Comparison of ENCODE assay signal across 13 cellular contexts in the genomic region with DNA sequence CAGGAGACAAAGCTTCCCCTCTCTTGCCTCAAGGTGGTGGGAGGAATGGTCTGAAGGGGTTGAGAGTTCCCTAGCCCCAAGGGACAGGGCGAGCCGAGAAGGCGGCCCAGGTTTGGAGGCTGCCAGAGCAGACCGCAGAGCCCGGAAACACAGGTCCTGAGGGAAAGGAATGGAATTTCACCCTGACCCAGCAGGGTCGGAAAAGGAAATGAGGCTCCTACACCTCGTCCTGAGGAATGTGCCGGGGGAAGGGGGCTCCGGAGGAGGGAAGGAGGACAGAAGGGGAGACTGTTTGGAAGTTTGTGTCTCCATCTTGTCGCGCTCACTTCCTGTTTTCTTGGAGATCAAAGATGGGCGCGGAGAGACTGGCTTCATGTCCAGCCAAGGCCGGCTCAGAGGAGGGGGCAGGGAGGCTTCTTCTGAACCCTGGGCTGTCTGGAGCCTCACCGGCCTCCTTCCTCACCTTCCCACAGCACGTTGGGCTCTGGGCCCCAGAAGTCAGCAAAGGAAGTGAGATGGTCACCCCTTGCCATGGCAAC. TPM values are rescaled to one million over a fixed set of nuclear protein-coding genes. Genes with fewer than 3 reads are reported as not detected.
A peak's percentile ranks its signal among the peaks of the same experiment; 100 is the strongest.
DNase-seq lines count a peak whose midpoint lies in the region; ATAC-seq and TF ChIP-seq lines count a peak whose summit lies in the region.
"Had no signal": no experiment of that assay in that cellular context is flagged by ENCODE, and none has a peak within 500 bp of the region (broad histone marks: within the 10 kb centered on the region; RNA-seq: fewer than 3 reads in every experiment).

No MANE protein-coding gene starts in this region.

- WGBS in trophoblast cell (ENCODE audit: extremely low coverage, insufficient coverage, insufficient read length), result no CpG with 5 or more reads among the region's 16 CpGs

- peak overlapping the region; percentile 100 for H4K91ac ChIP-seq in trophoblast cell (ENCODE audit: low read depth, low read length)

- peaks cover 18% of the 10 kb centered on the region for H3K9me3 ChIP-seq in trophoblast cell (ENCODE audit: insufficient read depth, low read depth, low read length)

- H3K14ac ChIP-seq in trophoblast cell (ENCODE audit: low read length), result peak overlapping the region; percentile 89

- no peak for TF ChIP-seq CTCF in AG10803 (conservative IDR thresholded peaks at IDR 0.05; ENCODE audit: low read length)
- no peak for TF ChIP-seq CTCF in brain microvascular endothelial cell (IDR thresholded peaks at IDR 0.05; ENCODE audit: low read depth, low read length, missing control alignments)

- H3K18ac ChIP-seq in trophoblast cell (ENCODE audit: low read length), result peak overlapping the region; percentile 91

- H2AFZ ChIP-seq in trophoblast cell (ENCODE audit: insufficient read depth, low read length, poor library complexity), result peak overlapping the region; percentile 2

- DNase-seq in AG10803 (ENCODE audit: low read depth) (peak; percentile 28), brain microvascular endothelial cell (no peak), iPS DF 19.7 (ENCODE audit: low read depth, low spot score) (peak; percentile 57), trophoblast cell (no peak), GF-D8 (lab: John Stamatoyannopoulos, UW) (no peak)
- no peak for DNase-seq in stimulated activated naive CD4-positive, alpha-beta T cell treated with Interleukin-2 at 50 U/mL for 16 hours (lab: John Stamatoyannopoulos, UW)
- DNase-seq: ACHN; activated naive CD4-positive, alpha-beta T cell treated with Interleukin-2 at 50 U/mL for 16 hours; NCI-H2171 treated with DMSO at 0.1 percent for 48 hours had no signal

- H3K79me1 ChIP-seq in trophoblast cell (ENCODE audit: low read length), result peaks cover 61% of the 10 kb centered on the region

- H3K4me1 ChIP-seq in trophoblast cell (ENCODE audit: control insufficient read depth in 1 of 2, insufficient read depth in 2 of 2, low read length in 2 of 2), result peaks cover 38 to 43% of the 10 kb centered on the region in 2 experiments

- peak overlapping the region; percentile 98 for H2BK120ac ChIP-seq in trophoblast cell (ENCODE audit: insufficient read depth, low read length, poor library complexity)

- in situ Hi-C loops in brain microvascular endothelial cell (cut with HindIII; ENCODE audit: low pct_ligation_motif_present, low sequenced_read_pairs), result no loop called here

- H2BK12ac ChIP-seq in trophoblast cell (ENCODE audit: low read length), result peak overlapping the region; percentile 91

- H3K23ac ChIP-seq in trophoblast cell (ENCODE audit: low read length), result no peak overlapping the region

- H3K36me3 ChIP-seq in brain microvascular endothelial cell (replicated peaks) (peaks cover 12% of the 10 kb centered on the region), trophoblast cell (ENCODE audit: control insufficient read depth in 1 of 2, insufficient read depth in 2 of 2, low read length in 2 of 2) (peaks cover 20 to 22% of the 10 kb centered on the region in 2 experiments)

- peak overlapping the region; percentile 44 for H3K27ac ChIP-seq in brain microvascular endothelial cell
- peak overlapping the region; percentile 91 for H3K27ac ChIP-seq in trophoblast cell (ENCODE audit: low read depth, low read length)
- H3K27ac ChIP-seq: epithelial cell of prostate had no signal

- peak overlapping the region; percentile 73 for H4K8ac ChIP-seq in trophoblast cell (ENCODE audit: low read depth, low read length)

- ATAC-seq in GM21423 (IDR thresholded peaks at IDR 0.05; ENCODE audit: unreplicated experiment) (no peak), GM21717 (IDR thresholded peaks at IDR 0.05; ENCODE audit: unreplicated experiment) (no peak)
- ATAC-seq: activated CD4-positive, CD25-positive, alpha-beta regulatory T cell treated with anti-CD3 and anti-CD28 coated beads, Interleukin-2, amount 50 U/mL, for 24 hours had no signal

- peak overlapping the region; percentile 44 for H2AK5ac ChIP-seq in trophoblast cell (ENCODE audit: low read length)

- H3K79me2 ChIP-seq in trophoblast cell (ENCODE audit: control insufficient read depth, insufficient read depth, low read length, poor library complexity), result peaks cover 10% of the 10 kb centered on the region

- H3K4me3 ChIP-seq in AG10803 (ENCODE audit: low read length) (no peak overlapping the region), brain microvascular endothelial cell (ENCODE audit: low read depth, low read length) (no peak overlapping the region), trophoblast cell (ENCODE audit: low read depth, low read length) (no peak overlapping the region)

- H3K27me3 ChIP-seq in brain microvascular endothelial cell (replicated peaks) (no peaks in the 10 kb centered on the region), trophoblast cell (ENCODE audit: insufficient read depth, low read length) (no peaks in the 10 kb centered on the region)

- H2BK5ac ChIP-seq in trophoblast cell (ENCODE audit: low read depth, low read length, poor library complexity), result peak overlapping the region; percentile 92

- no peak overlapping the region for H3K4me2 ChIP-seq in trophoblast cell (ENCODE audit: low read length)

- peak overlapping the region; percentile 13 for H4K12ac ChIP-seq in trophoblast cell (ENCODE audit: low read depth, low read length)

- peak overlapping the region; percentile 75 for H3K4ac ChIP-seq in trophoblast cell (ENCODE audit: low read depth, low read length)

- no peak overlapping the region for H3K9ac ChIP-seq in trophoblast cell (ENCODE audit: low read length)

RNA-seq across cellular contexts. Expression of a gene that starts 9.6 kb away (rescaled TPM):
- polyA plus RNA-seq in trophoblast cell (2013), result 68.9 and 73.1 TPM in 2 replicates

RNA-seq across cellular contexts. Expression of a gene that starts 32.6 kb away (rescaled TPM):
- polyA plus RNA-seq in trophoblast cell (2013), result 33.2 and 34.2 TPM in 2 replicates

RNA-seq across cellular contexts. Expression of a gene that starts 42.2 kb away (rescaled TPM):
- polyA plus RNA-seq in trophoblast cell (2013), result 21.9 and 22.3 TPM in 2 replicates

RNA-seq across cellular contexts. Expression of a gene that starts 54.5 kb away (rescaled TPM):
- 9.1 and 10.5 TPM in 2 replicates for polyA plus RNA-seq in trophoblast cell (2013)

RNA-seq across cellular contexts. Expression of a gene that starts 59.1 kb away (rescaled TPM):
- polyA plus RNA-seq in trophoblast cell (2013), result 36.0 and 38.6 TPM in 2 replicates

Comparison
In these comparisons a context has a peak if more than half of its experiments do, and no peak if none do; other contexts are left out.
1. DNase-seq: peak in AG10803 (single experiment) and iPS DF 19.7 (single experiment); none in brain microvascular endothelial cell (single experiment), trophoblast cell (0 of 2), stimulated activated naive CD4-positive, alpha-beta T cell treated with Interleukin-2 at 50 U/mL for 16 hours (single experiment) and GF-D8 (single experiment).